16 cellular contexts compared by ENCODE assay signal in genomic region chr13:99198630-99199029, GRCh38. TPM values are rescaled to one million over a fixed set of nuclear protein-coding genes. Genes with fewer than 3 reads are reported as not detected.
DNase-seq lines count a peak whose midpoint lies in the region; ATAC-seq and TF ChIP-seq lines count a peak whose summit lies in the region.
"Had no signal": no experiment of that assay in that cellular context is flagged by ENCODE, and none has a peak within 500 bp of the region (broad histone marks: within the 10 kb centered on the region; RNA-seq: fewer than 3 reads in every experiment).

No MANE protein-coding gene starts in this region.

- peaks cover 24% of the 10 kb centered on the region for H3K4me1 Mint-ChIP-seq in osteocyte (ENCODE audit: unreplicated experiment)

- H3K9ac ChIP-seq in PC-3 (ENCODE audit: low read length) (peak overlapping the region; percentile 99), duodenal mucosa (ENCODE audit: low read depth in 1 of 2, low read length in 2 of 2) (no peak overlapping the region)

- peaks cover 47% of the 10 kb centered on the region for H3K79me2 ChIP-seq in PC-3 (ENCODE audit: low read length)

- peak overlapping the region; percentile 90 for H3K4me2 ChIP-seq in PC-3 (ENCODE audit: low read length)

- H3K4me3 Mint-ChIP-seq in osteocyte (ENCODE audit: unreplicated experiment) = no peak overlapping the region

- DNase-seq in NCI-H748 (lab: John Stamatoyannopoulos, UW; ENCODE audit: unreplicated experiment) (peak; percentile 13), NCI-H748 treated with DMSO at 0.1 percent for 48 hours (lab: John Stamatoyannopoulos, UW) (no peak), PC-3 (peak; percentile 89), osteocyte (ENCODE audit: extremely low spot score, unreplicated experiment) (no peak), NCI-H446 (lab: John Stamatoyannopoulos, UW) (no peak), Kasumi-1 (lab: John Stamatoyannopoulos, UW) (no peak), NCI-H82 (lab: John Stamatoyannopoulos, UW) (no peak)
- DNase-seq: activated gamma-delta T cell treated with Interleukin-2 at 50 U/mL for 16 hours, DMS 273 treated with DMSO at 0.1 percent for 48 hours, foreskin fibroblast, IMR-90, NCI-H2081, T1000, upper lobe of right lung had no signal

- TF ChIP-seq CTCF in PC-3 (conservative IDR thresholded peaks at IDR 0.05; ENCODE audit: low read depth, low read length) (no peak), osteocyte (IDR thresholded peaks at IDR 0.05) (no peak)

- POLR2A ChIA-PET in PC-3 (lab: Charles Lee; ENCODE audit: unreplicated experiment) = no interaction called here

- H3K27ac ChIP-seq in PC-3 (ENCODE audit: low read length) (peak overlapping the region; percentile 93), duodenal mucosa (ENCODE audit: low read depth, low read length) (peak overlapping the region; percentile 98)

- H3K9me3 ChIP-seq in PC-3 (ENCODE audit: low read length) = no peaks in the 10 kb centered on the region
- no peaks in the 10 kb centered on the region for H3K9me3 ChIP-seq in duodenal mucosa (ENCODE audit: control insufficient read depth in 1 of 2, low read length in 2 of 2)
- H3K9me3 ChIP-seq: upper lobe of right lung had no signal

- peak; percentile 2; the same call in 1 of the 2 replicates for ATAC-seq in PC-3
- ATAC-seq: upper lobe of right lung had no signal

- BruUV-seq in PC-3 (replicated peaks; lab: Mats Ljungman, UMichigan) = no TSS peak

- H3K4me1 ChIP-seq in PC-3 (ENCODE audit: insufficient read depth, low read length) (peaks cover 43% of the 10 kb centered on the region), duodenal mucosa (ENCODE audit: control insufficient read depth in 1 of 2, insufficient read depth in 2 of 2, low read length in 2 of 2) (peaks cover 32 to 35% of the 10 kb centered on the region in 2 donors)

- no peaks in the 10 kb centered on the region for H3K9me3 Mint-ChIP-seq in osteocyte (ENCODE audit: unreplicated experiment)

- no peaks in the 10 kb centered on the region for H3K27me3 Mint-ChIP-seq in osteocyte (ENCODE audit: unreplicated experiment)

- no peaks in the 10 kb centered on the region for H3K36me3 ChIP-seq in PC-3 (ENCODE audit: low read depth, low read length)
- no peaks in the 10 kb centered on the region for H3K36me3 ChIP-seq in duodenal mucosa (ENCODE audit: control insufficient read depth in 1 of 2, insufficient read depth in 2 of 2, low read length in 2 of 2)
- H3K36me3 ChIP-seq: upper lobe of right lung had no signal

- no peaks in the 10 kb centered on the region for H3K9me2 ChIP-seq in PC-3 (replicated peaks; ENCODE audit: low read length)

- H3K27me3 ChIP-seq in PC-3 (ENCODE audit: low read length) = no peaks in the 10 kb centered on the region
- H3K27me3 ChIP-seq in duodenal mucosa (ENCODE audit: control insufficient read depth in 1 of 2, insufficient read depth in 2 of 2, low read length in 2 of 2) = peaks cover 0 to 3% of the 10 kb centered on the region in 2 donors
- H3K27me3 ChIP-seq: upper lobe of right lung had no signal

- H3F3A ChIP-seq in PC-3 (ENCODE audit: low read length, unreplicated experiment) = peaks cover 11% of the 10 kb centered on the region

- no peaks in the 10 kb centered on the region; the same call in 1 of the 2 replicates for H4K20me1 ChIP-seq in PC-3 (ENCODE audit: low read length)

- H2AFZ ChIP-seq in PC-3 (ENCODE audit: low read length) = no peak overlapping the region

- CTCF ChIA-PET in PC-3 (lab: Charles Lee) = no interaction called here

- intact Hi-C loops in PC-3 (cut with micrococcal nuclease) = loop anchor here (10.0 kb wide), 1 partner anchor 316 kb away; no protein-coding TSS in a partner anchor

- H3K4me3 ChIP-seq in PC-3 (ENCODE audit: low read length) (peak overlapping the region; percentile 99), duodenal mucosa (ENCODE audit: low read depth in 1 of 2, low read length in 2 of 2) (peak overlapping the region in 1 of 2 donors; percentile 6)
- H3K4me3 ChIP-seq: upper lobe of right lung had no signal

- H3K27ac Mint-ChIP-seq in osteocyte (ENCODE audit: unreplicated experiment) = peak overlapping the region; percentile 52

- no peaks in the 10 kb centered on the region for H3K36me3 Mint-ChIP-seq in osteocyte (ENCODE audit: unreplicated experiment)

RNA-seq across cellular contexts. Expression of gene UBAC2, which starts 2.0 kb away (rescaled TPM):
- 34.5 and 37.1 TPM in 2 replicates for total RNA-seq in PC-3 (2014; rRNA removed)
- 64.0 and 71.6 TPM in 2 replicates for total RNA-seq in osteocyte

RNA-seq across cellular contexts. Expression of gene GPR18, which starts 59.5 kb away (rescaled TPM):
- total RNA-seq in PC-3 (2014; rRNA removed) (not detected in 2 replicates), osteocyte (not detected in 2 replicates)
- total RNA-seq: H4, IMR-90 had no signal

Comparison
In these comparisons a context has a peak if more than half of its experiments do, and no peak if none do; other contexts are left out.
1. DNase-seq: peak in NCI-H748 (single experiment) and PC-3 (single experiment); none in NCI-H748 treated with DMSO at 0.1 percent for 48 hours (single experiment), osteocyte (single experiment), NCI-H446 (0 of 2), Kasumi-1 (0 of 2) and NCI-H82 (single experiment).